In genomic region chr20:47660983-47661711, GRCh38 we compare ENCODE assay signal across 26 cellular contexts.
DNase-seq lines count a peak whose midpoint lies in the region; ATAC-seq and TF ChIP-seq lines count a peak whose summit lies in the region.
"Had no signal": no experiment of that assay in that cellular context is flagged by ENCODE, and none has a peak within 500 bp of the region (broad histone marks: within the 10 kb centered on the region; RNA-seq: fewer than 3 reads in every experiment).

No MANE protein-coding gene starts in this region.

- DNase-seq in activated naive CD8-positive, alpha-beta T cell treated with anti-CD3 and anti-CD28 coated beads, Interleukin-2, amount 50 U/mL, for 24 hours = no peak
- DNase-seq in RWPE1 (ENCODE audit: low spot score) = no peak
- DNase-seq in dermis microvascular lymphatic vessel endothelial cell (ENCODE audit: low read depth in 2 of 2) = peak; percentile 54 to 59
- DNase-seq in stimulated activated effector memory CD8-positive, alpha-beta T cell treated with anti-CD3 and anti-CD28 coated beads, Interleukin-12 subunit alpha, Interleukin-12 subunit beta, amount 100 ng/mL, for 72 hours (ENCODE audit: low spot score in 2 of 2) = no peak
- no peak for DNase-seq in left lung
- DNase-seq in hippocampal formation (lab: John Stamatoyannopoulos, UW) = no peak
- DNase-seq: activated naive CD8-positive, alpha-beta T cell treated with anti-CD3 and anti-CD28 coated beads, Interleukin-2, amount 10 ng/mL, durations not matched to agents 7 days and 5 days; C1 segment of cervical spinal cord; caudate nucleus; KBM-7; MG63; naive thymus-derived CD4-positive, alpha-beta T cell; NCI-H1417; NCI-H2081; NCI-H345; pancreas; Peyer's patch; retina; SJCRH30; stimulated activated CD4-positive, alpha-beta T cell treated with anti-CD3 and anti-CD28 coated beads, Interleukin-2, amount 100 ng/mL, for 24 hours had no signal

- peaks cover 0 to 47% of the 10 kb centered on the region in 2 donors for H3K36me3 ChIP-seq in left lung
- H3K36me3 ChIP-seq: pancreas had no signal

- ATAC-seq in activated naive CD8-positive, alpha-beta T cell treated with anti-CD3 and anti-CD28 coated beads, Interleukin-2, amount 50 U/mL, for 24 hours = no peak
- no peak for ATAC-seq in stimulated activated effector memory CD8-positive, alpha-beta T cell treated with anti-CD3 and anti-CD28 coated beads, Interleukin-12 subunit alpha, Interleukin-12 subunit beta, amount 100 ng/mL, for 72 hours
- no peak for ATAC-seq in left lung
- no peak for ATAC-seq in activated CD4-positive, CD25-positive, alpha-beta regulatory T cell treated with anti-CD3 and anti-CD28 coated beads, Interleukin-2, amount 50 U/mL, for 24 hours
- ATAC-seq: HCT116; naive thymus-derived CD4-positive, alpha-beta T cell; pancreas had no signal

- H3K9me3 Mint-ChIP-seq in activated naive CD8-positive, alpha-beta T cell (ENCODE audit: low read depth) = no peaks in the 10 kb centered on the region
- H3K9me3 Mint-ChIP-seq in activated naive CD8-positive, alpha-beta T cell treated with anti-CD3 and anti-CD28 coated beads, Interleukin-2, amount 50 U/mL, for 24 hours = no peaks in the 10 kb centered on the region
- no peaks in the 10 kb centered on the region for H3K9me3 Mint-ChIP-seq in stimulated activated effector memory CD8-positive, alpha-beta T cell treated with anti-CD3 and anti-CD28 coated beads, Interleukin-12 subunit alpha, Interleukin-12 subunit beta, amount 100 ng/mL, for 72 hours
- H3K9me3 Mint-ChIP-seq: activated naive CD8-positive, alpha-beta T cell treated with anti-CD3 and anti-CD28 coated beads, Interleukin-2, amount 10 ng/mL, durations not matched to agents 7 days and 5 days; dendritic cell treated with granulocyte-macrophage colony-stimulating factor and Interleukin-4, amounts not matched to agents 40 ng/mL and 50 ng/mL, for 4 days; mesothelial cell of epicardium had no signal

- CTCF ChIA-PET in RWPE1 (lab: Yijun Ruan, JAX) = interaction anchor here (0.5 to 1.3 kb wide), 6 partner anchors 17 to 305 kb away, joined by 3 to 5 read pairs (median 4); no protein-coding TSS in a partner anchor

- H3K27ac ChIP-seq in RWPE1 = peak overlapping the region; percentile 89
- H3K27ac ChIP-seq in left lung = no peak overlapping the region
- H3K27ac ChIP-seq: pancreas, SJCRH30 had no signal

- intact Hi-C loops in left lung (cut with DNase I) = loop anchor here in 1 of 2 donors (5.0 kb wide), 1 partner anchor 961 kb away; no protein-coding TSS in a partner anchor

- peaks cover 5% of the 10 kb centered on the region for H3K4me1 Mint-ChIP-seq in activated naive CD8-positive, alpha-beta T cell (ENCODE audit: low read depth)
- H3K4me1 Mint-ChIP-seq in activated naive CD8-positive, alpha-beta T cell treated with anti-CD3 and anti-CD28 coated beads, Interleukin-2, amount 50 U/mL, for 24 hours = peaks cover 3% of the 10 kb centered on the region
- H3K4me1 Mint-ChIP-seq in stimulated activated effector memory CD8-positive, alpha-beta T cell treated with anti-CD3 and anti-CD28 coated beads, Interleukin-12 subunit alpha, Interleukin-12 subunit beta, amount 100 ng/mL, for 72 hours = peaks cover 13% of the 10 kb centered on the region

- H3K4me3 ChIP-seq in left lung = no peak overlapping the region
- H3K4me3 ChIP-seq: MG63, pancreas, Peyer's patch, SJCRH30, smooth muscle cell had no signal

- peaks cover 0 to 9% of the 10 kb centered on the region in 2 donors for H3K4me1 ChIP-seq in left lung
- H3K4me1 ChIP-seq: pancreas, SJCRH30 had no signal

- no peaks in the 10 kb centered on the region for H3K27me3 ChIP-seq in left lung
- H3K27me3 ChIP-seq: MG63, pancreas, Peyer's patch, SJCRH30 had no signal

- POLR2A ChIA-PET in RWPE1 (lab: Yijun Ruan, JAX; ENCODE audit: low non-redundant PET) = interaction anchor here (0.5 kb wide), 1 partner anchor 1507 kb away, joined by 4 read pairs; no protein-coding TSS in a partner anchor

- TF ChIP-seq CTCF in RWPE1 (conservative IDR thresholded peaks at IDR 0.05; ENCODE audit: low read depth) (no peak), left lung (IDR thresholded peaks at IDR 0.05) (no peak)

- H3K4me3 Mint-ChIP-seq in activated naive CD8-positive, alpha-beta T cell = no peak overlapping the region
- H3K4me3 Mint-ChIP-seq in activated naive CD8-positive, alpha-beta T cell treated with anti-CD3 and anti-CD28 coated beads, Interleukin-2, amount 50 U/mL, for 24 hours = no peak overlapping the region
- H3K4me3 Mint-ChIP-seq in stimulated activated effector memory CD8-positive, alpha-beta T cell treated with anti-CD3 and anti-CD28 coated beads, Interleukin-12 subunit alpha, Interleukin-12 subunit beta, amount 100 ng/mL, for 72 hours = no peak overlapping the region
- H3K4me3 Mint-ChIP-seq: activated naive CD8-positive, alpha-beta T cell treated with anti-CD3 and anti-CD28 coated beads, Interleukin-2, amount 10 ng/mL, durations not matched to agents 7 days and 5 days; dendritic cell treated with granulocyte-macrophage colony-stimulating factor and Interleukin-4, amounts not matched to agents 40 ng/mL and 50 ng/mL, for 4 days; mesothelial cell of epicardium; naive thymus-derived CD4-positive, alpha-beta T cell had no signal

- H3K27ac Mint-ChIP-seq in activated naive CD8-positive, alpha-beta T cell = peak overlapping the region; percentile 64
- H3K27ac Mint-ChIP-seq in activated naive CD8-positive, alpha-beta T cell treated with anti-CD3 and anti-CD28 coated beads, Interleukin-2, amount 50 U/mL, for 24 hours = no peak overlapping the region
- peak overlapping the region; percentile 2 for H3K27ac Mint-ChIP-seq in stimulated activated effector memory CD8-positive, alpha-beta T cell treated with anti-CD3 and anti-CD28 coated beads, Interleukin-12 subunit alpha, Interleukin-12 subunit beta, amount 100 ng/mL, for 72 hours
- H3K27ac Mint-ChIP-seq: activated naive CD8-positive, alpha-beta T cell treated with anti-CD3 and anti-CD28 coated beads, Interleukin-2, amount 10 ng/mL, durations not matched to agents 7 days and 5 days; dendritic cell treated with granulocyte-macrophage colony-stimulating factor and Interleukin-4, amounts not matched to agents 40 ng/mL and 50 ng/mL, for 4 days; mesothelial cell of epicardium had no signal

- H3K27me3 Mint-ChIP-seq in activated naive CD8-positive, alpha-beta T cell = no peaks in the 10 kb centered on the region
- no peaks in the 10 kb centered on the region for H3K27me3 Mint-ChIP-seq in activated naive CD8-positive, alpha-beta T cell treated with anti-CD3 and anti-CD28 coated beads, Interleukin-2, amount 50 U/mL, for 24 hours
- H3K27me3 Mint-ChIP-seq: activated naive CD8-positive, alpha-beta T cell treated with anti-CD3 and anti-CD28 coated beads, Interleukin-2, amount 10 ng/mL, durations not matched to agents 7 days and 5 days; dendritic cell treated with granulocyte-macrophage colony-stimulating factor and Interleukin-4, amounts not matched to agents 40 ng/mL and 50 ng/mL, for 4 days; naive thymus-derived CD4-positive, alpha-beta T cell had no signal

- H3K9me3 ChIP-seq in left lung = no peaks in the 10 kb centered on the region
- H3K9me3 ChIP-seq: MG63, pancreas, Peyer's patch, SJCRH30 had no signal

- H3K36me3 Mint-ChIP-seq in activated naive CD8-positive, alpha-beta T cell = peaks cover 2% of the 10 kb centered on the region
- H3K36me3 Mint-ChIP-seq in activated naive CD8-positive, alpha-beta T cell treated with anti-CD3 and anti-CD28 coated beads, Interleukin-2, amount 50 U/mL, for 24 hours (ENCODE audit: low read depth) = peaks cover 28% of the 10 kb centered on the region
- peaks cover 65% of the 10 kb centered on the region for H3K36me3 Mint-ChIP-seq in stimulated activated effector memory CD8-positive, alpha-beta T cell treated with anti-CD3 and anti-CD28 coated beads, Interleukin-12 subunit alpha, Interleukin-12 subunit beta, amount 100 ng/mL, for 72 hours

Comparison
In these comparisons a context has a peak if more than half of its experiments do, and no peak if none do; other contexts are left out.
1. DNase-seq: peak in dermis microvascular lymphatic vessel endothelial cell (2 of 2); none in activated naive CD8-positive, alpha-beta T cell treated with anti-CD3 and anti-CD28 coated beads, Interleukin-2, amount 50 U/mL, for 24 hours (single experiment), RWPE1 (single experiment), stimulated activated effector memory CD8-positive, alpha-beta T cell treated with anti-CD3 and anti-CD28 coated beads, Interleukin-12 subunit alpha, Interleukin-12 subunit beta, amount 100 ng/mL, for 72 hours (0 of 2), left lung (0 of 2) and hippocampal formation (0 of 2).